8 cellular contexts compared by ENCODE assay signal in the genomic region with DNA sequence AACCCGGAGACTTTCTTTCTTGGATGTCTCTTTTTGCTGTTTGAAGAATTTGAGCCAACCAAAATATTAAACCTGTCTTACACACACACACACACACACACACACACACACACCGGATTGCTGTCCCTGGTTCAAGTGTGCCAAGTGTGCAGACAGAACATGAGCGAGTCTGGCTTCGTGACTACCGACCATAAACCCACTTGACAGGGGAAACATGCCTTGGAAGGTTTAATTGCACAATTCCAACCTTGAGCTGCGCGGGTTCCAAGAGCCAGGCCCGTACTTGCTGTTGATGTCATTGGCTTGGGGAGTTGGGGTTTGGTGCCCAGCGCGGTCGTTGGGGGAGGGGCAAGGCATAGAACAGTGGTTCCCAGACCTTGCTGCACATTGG. TPM values are rescaled to one million over a fixed set of nuclear protein-coding genes. Genes with fewer than 3 reads are reported as not detected.
DNase-seq lines count a peak whose midpoint lies in the region; ATAC-seq, FAIRE-seq and TF ChIP-seq lines count a peak whose summit lies in the region.

No MANE protein-coding gene starts in this region.

- peak overlapping the region; percentile 64 to 87 (median 81) for H3K4me3 Mint-ChIP-seq in brain
- H3K4me3 Mint-ChIP-seq in stimulated activated effector memory CD8-positive, alpha-beta T cell treated with anti-CD3 and anti-CD28 coated beads, Interleukin-12 subunit alpha, Interleukin-12 subunit beta, amount 100 ng/mL, for 72 hours: peak overlapping the region; percentile 38
- H3K4me3 Mint-ChIP-seq in CD4-positive, alpha-beta memory T cell: peak overlapping the region in 3 of 8 donors; percentile 31 to 57 (median 50)

- H3K9me3 ChIP-seq in keratinocyte (ENCODE audit: control insufficient read depth, low read depth, low read length): no peaks in the 10 kb centered on the region
- no peaks in the 10 kb centered on the region for H3K9me3 ChIP-seq in CD4-positive, alpha-beta memory T cell (ENCODE audit: control insufficient read depth in 1 of 2, low read length in 2 of 2)

- no peak overlapping the region for H2AFZ ChIP-seq in keratinocyte (ENCODE audit: control insufficient read depth, low read length)

- FAIRE-seq in keratinocyte (lab: Jason Lieb, UNC): peak; percentile 95

- CTCF ChIA-PET in CD4-positive, alpha-beta memory T cell (lab: Charles Lee; ENCODE audit: partially characterized antibody): no interaction called here

- no peaks in the 10 kb centered on the region for H3K36me3 Mint-ChIP-seq in brain
- no peaks in the 10 kb centered on the region for H3K36me3 Mint-ChIP-seq in stimulated activated effector memory CD8-positive, alpha-beta T cell treated with anti-CD3 and anti-CD28 coated beads, Interleukin-12 subunit alpha, Interleukin-12 subunit beta, amount 100 ng/mL, for 72 hours
- H3K36me3 Mint-ChIP-seq in CD4-positive, alpha-beta memory T cell: no peaks in the 10 kb centered on the region

- H3K9ac ChIP-seq in keratinocyte (ENCODE audit: control insufficient read depth, extremely low read depth, insufficient read depth, low read length): peak overlapping the region; percentile 97

- TF ChIP-seq CTCF in brain (conservative IDR thresholded peaks at IDR 0.05) (no peak), keratinocyte (optimal IDR thresholded peaks at IDR 0.05 in 1 of 3, IDR thresholded peaks at IDR 0.05 in 1 of 3, conservative IDR thresholded peaks at IDR 0.05 in 1 of 3; ENCODE audit: extremely low read depth in 1 of 3, insufficient read depth in 2 of 3, low read length in 3 of 3) (no peak)

- H3K9me3 Mint-ChIP-seq in brain: no peaks in the 10 kb centered on the region
- H3K9me3 Mint-ChIP-seq in stimulated activated effector memory CD8-positive, alpha-beta T cell treated with anti-CD3 and anti-CD28 coated beads, Interleukin-12 subunit alpha, Interleukin-12 subunit beta, amount 100 ng/mL, for 72 hours: no peaks in the 10 kb centered on the region
- H3K9me3 Mint-ChIP-seq in CD4-positive, alpha-beta memory T cell: no peaks in the 10 kb centered on the region

- H3K4me2 ChIP-seq in keratinocyte (ENCODE audit: control insufficient read depth, extremely low read depth, insufficient read depth, low read depth, low read length): peak overlapping the region; percentile 93

- H3K27ac Mint-ChIP-seq in brain: peak overlapping the region in 2 of 5 experiments; percentile 61 to 66
- H3K27ac Mint-ChIP-seq in stimulated activated effector memory CD8-positive, alpha-beta T cell treated with anti-CD3 and anti-CD28 coated beads, Interleukin-12 subunit alpha, Interleukin-12 subunit beta, amount 100 ng/mL, for 72 hours: no peak overlapping the region
- no peak overlapping the region for H3K27ac Mint-ChIP-seq in CD4-positive, alpha-beta memory T cell

- peaks cover 67% of the 10 kb centered on the region for H3K79me2 ChIP-seq in keratinocyte (ENCODE audit: control insufficient read depth, insufficient read depth, low read length)

- peaks cover 40% of the 10 kb centered on the region for H3K27me3 Mint-ChIP-seq in brain
- peaks cover 25 to 43% of the 10 kb centered on the region in 2 donors for H3K27me3 Mint-ChIP-seq in CD4-positive, alpha-beta memory T cell

- peaks cover 50% of the 10 kb centered on the region for H3K4me1 Mint-ChIP-seq in brain
- H3K4me1 Mint-ChIP-seq in stimulated activated effector memory CD8-positive, alpha-beta T cell treated with anti-CD3 and anti-CD28 coated beads, Interleukin-12 subunit alpha, Interleukin-12 subunit beta, amount 100 ng/mL, for 72 hours: no peaks in the 10 kb centered on the region
- H3K4me1 Mint-ChIP-seq in CD4-positive, alpha-beta memory T cell: peaks cover 0 to 2% (median 0%) of the 10 kb centered on the region in 4 donors

- peak overlapping the region; percentile 91 to 100 (median 98) for H3K4me3 ChIP-seq in keratinocyte (ENCODE audit: control insufficient read depth in 2 of 3, extremely low read depth in 1 of 3, insufficient read depth in 2 of 3, low read depth in 1 of 3, low read length in 3 of 3)
- H3K4me3 ChIP-seq in CD4-positive, alpha-beta memory T cell (ENCODE audit: low read length in 2 of 2): no peak overlapping the region

- peaks cover 3% of the 10 kb centered on the region for H3K9me1 ChIP-seq in keratinocyte (ENCODE audit: control insufficient read depth, extremely low read depth, insufficient read depth, low read length)

- peaks cover 18% of the 10 kb centered on the region for H4K20me1 ChIP-seq in keratinocyte (ENCODE audit: control insufficient read depth, extremely low read depth, insufficient read depth, low read length)

- dilution Hi-C loops in keratinocyte (cut with MboI; ENCODE audit: extremely low pct_ligation_motif_present, low sequenced_read_pairs): no loop called here

- peak overlapping the region; percentile 98 for H3K27ac ChIP-seq in keratinocyte (ENCODE audit: control insufficient read depth, insufficient read depth, low read length)
- no peak overlapping the region for H3K27ac ChIP-seq in CD4-positive, alpha-beta memory T cell (ENCODE audit: low read depth, low read length)

- peaks cover 10 to 47% of the 10 kb centered on the region in 2 experiments for H3K36me3 ChIP-seq in keratinocyte (ENCODE audit: control insufficient read depth in 2 of 2, extremely low read depth in 1 of 2, insufficient read depth in 2 of 2, low read length in 2 of 2)
- H3K36me3 ChIP-seq in CD4-positive, alpha-beta memory T cell (ENCODE audit: insufficient read depth, low read length): no peaks in the 10 kb centered on the region

- H3K4me1 ChIP-seq in keratinocyte (ENCODE audit: control insufficient read depth, extremely low read depth, insufficient read depth, low read length): peaks cover 51% of the 10 kb centered on the region
- no peaks in the 10 kb centered on the region for H3K4me1 ChIP-seq in CD4-positive, alpha-beta memory T cell (ENCODE audit: insufficient read depth, low read length)

- no peak for ATAC-seq in stimulated activated effector memory CD8-positive, alpha-beta T cell treated with anti-CD3 and anti-CD28 coated beads, Interleukin-12 subunit alpha, Interleukin-12 subunit beta, amount 100 ng/mL, for 72 hours
- no peak for ATAC-seq in GM21737 (IDR thresholded peaks at IDR 0.05; ENCODE audit: unreplicated experiment)

- POLR2A ChIA-PET in CD4-positive, alpha-beta memory T cell (lab: Charles Lee; ENCODE audit: partially characterized antibody): no interaction called here

- DNase-seq in HK-2 (ENCODE audit: unreplicated experiment) (peak; percentile 35), keratinocyte (ENCODE audit: low read depth, low spot score) (no peak), putamen (ENCODE audit: low spot score) (no peak), T1000 (lab: John Stamatoyannopoulos, UW) (no peak)
- DNase-seq in stimulated activated effector memory CD8-positive, alpha-beta T cell treated with anti-CD3 and anti-CD28 coated beads, Interleukin-12 subunit alpha, Interleukin-12 subunit beta, amount 100 ng/mL, for 72 hours (ENCODE audit: low spot score in 2 of 2): no peak
- no peak for DNase-seq in CD4-positive, alpha-beta memory T cell

- intact Hi-C loops in CD4-positive, alpha-beta memory T cell (cut with micrococcal nuclease): no loop called here

- no peaks in the 10 kb centered on the region for H3K27me3 ChIP-seq in keratinocyte (ENCODE audit: control insufficient read depth, extremely low read depth, insufficient read depth, low read length)
- H3K27me3 ChIP-seq in CD4-positive, alpha-beta memory T cell (ENCODE audit: insufficient read depth, low read length): peaks cover 12% of the 10 kb centered on the region

RNA-seq across cellular contexts. Expression of a gene that starts 1.7 kb away (rescaled TPM):
- polyA plus RNA-seq in brain (ENCODE audit: insufficient read depth, low read depth, low replicate concordance) (15.0 TPM), keratinocyte (109 to 159 TPM (median 120 TPM) in 3 replicates)
- 54.6 TPM for polyA plus RNA-seq in keratinocyte (2011; ENCODE audit: low read depth)
- 58.5 and 79.5 TPM in 2 replicates for polyA plus RNA-seq in keratinocyte (2011; cell fraction: cytosol; rRNA removed)
- polyA plus RNA-seq in keratinocyte (2011; cell fraction: nucleus; rRNA removed): 351 and 352 TPM in 2 replicates
- 75.7 and 124 TPM in 2 replicates for polyA plus RNA-seq in keratinocyte (2012; ENCODE audit: low replicate concordance)
- polyA minus RNA-seq in keratinocyte: 306 to 451 TPM (median 333 TPM) in 3 replicates
- 216 TPM for polyA minus RNA-seq in keratinocyte (2011; cell fraction: cytosol; rRNA and poly(A)+ RNA removed)
- polyA minus RNA-seq in keratinocyte (2011; cell fraction: nucleus; rRNA and poly(A)+ RNA removed): 624 and 980 TPM in 2 replicates
- total RNA-seq in CD4-positive, alpha-beta memory T cell: not detected
- not detected for polyA plus RNA-seq in CD4-positive, alpha-beta memory T cell

Comparison
In these comparisons a context has a peak if more than half of its experiments do, and no peak if none do; other contexts are left out.
1. H3K4me3 ChIP-seq: peak in keratinocyte (3 of 3); none in CD4-positive, alpha-beta memory T cell (0 of 2).
2. RNA of a gene that starts 1.7 kb away (polyA plus RNA-seq): 54.6 to 352 TPM in keratinocyte and 15.0 TPM in brain (single experiment); not detected in CD4-positive, alpha-beta memory T cell; every median in the first group is over 10 times any median in the second.